In genomic region chr19:52741951-52742485, GRCh38 we compare ENCODE assay signal across 23 cellular contexts. TPM values are rescaled to one million over a fixed set of nuclear protein-coding genes. Genes with fewer than 3 reads are reported as not detected.
DNase-seq lines count a peak whose midpoint lies in the region; ATAC-seq and TF ChIP-seq lines count a peak whose summit lies in the region.
"Had no signal": no experiment of that assay in that cellular context is flagged by ENCODE, and none has a peak within 500 bp of the region (broad histone marks: within the 10 kb centered on the region; RNA-seq: fewer than 3 reads in every experiment).

No MANE protein-coding gene starts in this region.

- no peak overlapping the region for H4K91ac ChIP-seq in neuronal stem cell (ENCODE audit: low read depth, low read length, poor library complexity)

- no peak for ATAC-seq in HG03565 (IDR thresholded peaks at IDR 0.05; ENCODE audit: unreplicated experiment)
- ATAC-seq: esophagus mucosa, GM12878 had no signal

- H3K27ac ChIP-seq in HUES64 (ENCODE audit: low read depth, low read length) = peak overlapping the region; percentile 78; the same call in 1 of the 2 replicates
- peak overlapping the region; percentile 89 for H3K27ac ChIP-seq in endodermal cell (ENCODE audit: low read depth, low read length)
- peak overlapping the region; percentile 1 for H3K27ac ChIP-seq in neuronal stem cell (replicated peaks; ENCODE audit: low read length)
- H3K27ac ChIP-seq: 22Rv1, brain microvascular endothelial cell, skin epidermis had no signal

- no peak overlapping the region for H3K9ac ChIP-seq in HUES64 (ENCODE audit: low read depth, low read length)
- peak overlapping the region; percentile 97 for H3K9ac ChIP-seq in endodermal cell (ENCODE audit: extremely low read depth, low read length, poor library complexity, severe bottlenecking)
- H3K9ac ChIP-seq in neuronal stem cell (ENCODE audit: low read depth, low read length, poor library complexity) = no peak overlapping the region
- H3K9ac ChIP-seq: SK-N-SH had no signal

- peak overlapping the region; percentile 22 for H2AFZ ChIP-seq in neuronal stem cell (ENCODE audit: low read length)

- H2BK12ac ChIP-seq in neuronal stem cell (ENCODE audit: low read length) = no peak overlapping the region

- H2BK15ac ChIP-seq in neuronal stem cell (ENCODE audit: low read length) = no peak overlapping the region

- no peak overlapping the region for H3K4me3 ChIP-seq in HUES64 (ENCODE audit: low read length)
- H3K4me3 ChIP-seq in endodermal cell (ENCODE audit: low read length) = peak overlapping the region; percentile 72
- H3K4me3 ChIP-seq in neuronal stem cell (ENCODE audit: low read length in 2 of 2) = no peak overlapping the region
- H3K4me3 ChIP-seq: GM12878, skin epidermis had no signal

- peaks cover 1% of the 10 kb centered on the region for H3K36me3 Mint-ChIP-seq in endodermal cell (ENCODE audit: low read depth)

- no peak overlapping the region for H2BK5ac ChIP-seq in neuronal stem cell (ENCODE audit: low read length)

- no peak overlapping the region for H2AK5ac ChIP-seq in neuronal stem cell (ENCODE audit: low read depth, low read length)

- no peaks in the 10 kb centered on the region for H3K27me3 Mint-ChIP-seq in endodermal cell (ENCODE audit: insufficient read depth)

- H3K4ac ChIP-seq in neuronal stem cell (ENCODE audit: low read length) = no peak overlapping the region

- H3K36me3 ChIP-seq in HUES64 (ENCODE audit: insufficient read depth, low read length) (no peaks in the 10 kb centered on the region), endodermal cell (ENCODE audit: control insufficient read depth, insufficient read depth, low read length) (no peaks in the 10 kb centered on the region), neuronal stem cell (replicated peaks in 1 of 2; ENCODE audit: control insufficient read depth in 2 of 2, insufficient read depth in 2 of 2, low read length in 2 of 2) (no peaks in the 10 kb centered on the region)
- H3K36me3 ChIP-seq: brain microvascular endothelial cell had no signal

- no peak overlapping the region for H3K4me2 ChIP-seq in neuronal stem cell (ENCODE audit: insufficient read depth, low read length, poor library complexity, severe bottlenecking)
- H3K4me2 ChIP-seq: SK-N-SH had no signal

- no peak overlapping the region for H3K23ac ChIP-seq in neuronal stem cell (ENCODE audit: low read depth, low read length, poor library complexity)

- no peak overlapping the region for H3K18ac ChIP-seq in neuronal stem cell (ENCODE audit: low read length)

- no peak for TF ChIP-seq CTCF in endodermal cell (conservative IDR thresholded peaks at IDR 0.05)

- DNase-seq in NCI-H82 (lab: John Stamatoyannopoulos, UW) (peak; percentile 14), NCI-H82 treated with DMSO at 0.1 percent for 48 hours (lab: John Stamatoyannopoulos, UW; ENCODE audit: unreplicated experiment) (no peak), endodermal cell (peak; percentile 83), neuronal stem cell (ENCODE audit: low spot score) (no peak), GM19240 (ENCODE audit: insufficient read length, low spot score) (no peak), NCI-H2227 treated with DMSO at 0.1 percent for 48 hours (lab: John Stamatoyannopoulos, UW) (no peak)
- DNase-seq: activated CD4-positive, alpha-beta T cell treated with anti-CD3 and anti-CD28 coated beads, Interleukin-2, amount 50 U/mL, for 4 hours; activated effector memory CD4-positive, alpha-beta T cell treated with Interleukin-2 at 50 U/mL for 16 hours; brain microvascular endothelial cell; DMS79 treated with DMSO at 0.1 percent for 48 hours; effector memory CD4-positive, alpha-beta T cell; H7; NCI-H1048; NCI-H2081; OCI-M1; SK-N-SH; stimulated activated CD4-positive, alpha-beta T cell treated with anti-CD3 and anti-CD28 coated beads, Interleukin-1b, Interleukin-23, amount 100 ng/mL, for 48 hours had no signal

- no peaks in the 10 kb centered on the region for H3K27me3 ChIP-seq in HUES64 (ENCODE audit: insufficient read depth, low read length)
- no peaks in the 10 kb centered on the region for H3K27me3 ChIP-seq in endodermal cell (ENCODE audit: control insufficient read depth, insufficient read depth, low read length, poor library complexity, severe bottlenecking)
- no peaks in the 10 kb centered on the region for H3K27me3 ChIP-seq in neuronal stem cell (ENCODE audit: control insufficient read depth in 3 of 3, insufficient read depth in 3 of 3, low read depth in 1 of 3, low read length in 3 of 3)
- H3K27me3 ChIP-seq: brain microvascular endothelial cell had no signal

- no peak overlapping the region for H2BK120ac ChIP-seq in neuronal stem cell (ENCODE audit: low read depth, low read length)

- H4K8ac ChIP-seq in neuronal stem cell (ENCODE audit: low read depth, low read length) = no peak overlapping the region

- H3K9me3 ChIP-seq in HUES64 (ENCODE audit: insufficient read depth, low read depth, low read length) = no peaks in the 10 kb centered on the region
- peaks cover 21% of the 10 kb centered on the region for H3K9me3 ChIP-seq in endodermal cell (ENCODE audit: control insufficient read depth, low read length)
- peaks cover 0 to 3% of the 10 kb centered on the region in 2 donors for H3K9me3 ChIP-seq in neuronal stem cell (replicated peaks in 1 of 2; ENCODE audit: control insufficient read depth in 2 of 2, insufficient read depth in 1 of 2, low read depth in 1 of 2, low read length in 2 of 2)
- H3K9me3 ChIP-seq: SK-N-SH had no signal

- H3K79me1 ChIP-seq in neuronal stem cell (ENCODE audit: low read depth, low read length) = no peaks in the 10 kb centered on the region

- 72% methylated on average over 6 of the region's 6 CpGs for WGBS in HUES64
- WGBS in endodermal cell (ENCODE audit: insufficient coverage in 1 of 2, insufficient read length in 1 of 2), 2 experiments = 38 to 51% methylated on average over 5 to 6 of the region's 6 CpGs
- WGBS in neuronal stem cell (ENCODE audit: extremely low coverage in 2 of 2, insufficient read length in 2 of 2, insufficient replicate concordance in 1 of 2), 2 donors = no CpG with 5 or more reads among the region's 6 CpGs

- peaks cover 5% of the 10 kb centered on the region for H3K9me3 Mint-ChIP-seq in endodermal cell

- H3K4me1 ChIP-seq in HUES64 (ENCODE audit: insufficient read depth, low read length) (peaks cover 20% of the 10 kb centered on the region), endodermal cell (ENCODE audit: control insufficient read depth, insufficient read depth, low read length) (peaks cover 14% of the 10 kb centered on the region), neuronal stem cell (ENCODE audit: control insufficient read depth in 2 of 2, insufficient read depth in 1 of 2, low read depth in 1 of 2, low read length in 2 of 2) (peaks cover 0 to 10% of the 10 kb centered on the region in 2 donors)

- H3K4me3 Mint-ChIP-seq in endodermal cell = peak overlapping the region; percentile 38

- H3K27ac Mint-ChIP-seq in endodermal cell = peak overlapping the region; percentile 99

- peaks cover 74% of the 10 kb centered on the region for H3K4me1 Mint-ChIP-seq in endodermal cell

- H3K14ac ChIP-seq in neuronal stem cell (ENCODE audit: low read length) = no peak overlapping the region

RNA-seq across cellular contexts. Expression of gene ZNF611, which starts 7.2 kb away (rescaled TPM):
- 8.3 TPM for polyA plus RNA-seq in HUES64 (2013, experiment 1 of 2)
- 8.8 TPM for polyA plus RNA-seq in HUES64 (2013, experiment 2 of 2)
- 100 to 1,000 TPM in 1 of 2 donors, 10 to 100 TPM in 1; 96.9 to 136 TPM for total RNA-seq in endodermal cell
- 12.4 TPM for polyA plus RNA-seq in endodermal cell (2013, experiment 1 of 2)
- 15.0 TPM for polyA plus RNA-seq in endodermal cell (2013, experiment 2 of 2)
- 8.8 TPM for polyA plus RNA-seq in neuronal stem cell (2013, experiment 1 of 2)
- 7.4 TPM for polyA plus RNA-seq in neuronal stem cell (2013, experiment 2 of 2)

RNA-seq across cellular contexts. Expression of gene ZNF600, which starts 44.6 kb away (rescaled TPM):
- polyA plus RNA-seq in HUES64 (2013, experiment 1 of 2) = 4.8 TPM
- 6.5 TPM for polyA plus RNA-seq in HUES64 (2013, experiment 2 of 2)
- 10 to 100 TPM; 26.2 to 32.3 TPM for total RNA-seq in endodermal cell
- 6.1 TPM for polyA plus RNA-seq in endodermal cell (2013, experiment 1 of 2)
- 6.4 TPM for polyA plus RNA-seq in endodermal cell (2013, experiment 2 of 2)
- polyA plus RNA-seq in neuronal stem cell (2013, experiment 1 of 2) = 1.4 TPM
- polyA plus RNA-seq in neuronal stem cell (2013, experiment 2 of 2) = 1.5 TPM

Comparison
In these comparisons a context has a peak if more than half of its experiments do, and no peak if none do; other contexts are left out.
1. DNase-seq: peak in NCI-H82 (single experiment) and endodermal cell (single experiment); none in NCI-H82 treated with DMSO at 0.1 percent for 48 hours (single experiment), neuronal stem cell (single experiment), GM19240 (single experiment) and NCI-H2227 treated with DMSO at 0.1 percent for 48 hours (single experiment).
2. H3K27ac ChIP-seq: peak in every context shown above with its lines; median percentile 89 in endodermal cell; 78 in HUES64; 1 in neuronal stem cell.